In genomic region chr5:139293199-139293503, GRCh38 we compare ENCODE assay signal across 1 cellular context.
TF ChIP-seq lines count a peak whose summit lies in the region.

No MANE protein-coding gene starts in this region.

TF ChIP-seq in GM23338, 12 proteins besides CTCF, POLR2A, EP300 and RAD21 (continued from another document):
- TF ChIP-seq REST (IDR thresholded peaks at IDR 0.05; ENCODE audit: unreplicated experiment) (no peak), JUNB (IDR thresholded peaks at IDR 0.05; ENCODE audit: unreplicated experiment) (no peak), ZNF114 (CRISPR knock-in tag; IDR thresholded peaks at IDR 0.05) (no peak), STAT1 (IDR thresholded peaks at IDR 0.05; ENCODE audit: unreplicated experiment) (no peak), CREB1 (CRISPR knock-in tag; IDR thresholded peaks at IDR 0.05; ENCODE audit: low read depth) (no peak), NANOG (IDR thresholded peaks at IDR 0.05; ENCODE audit: borderline replicate concordance) (no peak), ETS1 (IDR thresholded peaks at IDR 0.05) (no peak)
